ENCODE assay signal across 20 cellular contexts in the genomic region with DNA sequence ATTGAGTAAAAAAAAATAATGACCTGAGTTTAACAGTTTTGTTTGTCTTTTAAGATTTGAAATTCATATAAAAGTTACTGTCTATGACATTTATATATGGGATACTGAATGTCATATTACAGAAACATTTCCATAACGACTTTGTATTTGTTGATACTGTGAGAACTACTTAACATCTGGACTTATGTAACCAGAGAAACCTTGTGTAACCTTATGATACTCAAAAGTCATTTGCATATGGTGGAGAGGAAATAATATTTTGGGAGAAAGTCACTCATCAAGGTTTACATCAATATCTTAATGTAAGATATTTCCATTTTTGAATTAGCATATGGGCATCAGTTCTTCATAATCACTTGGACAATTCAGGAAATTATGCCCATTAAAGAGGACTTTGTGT.
DNase-seq lines count a peak whose midpoint lies in the region; ATAC-seq and FAIRE-seq lines count a peak whose summit lies in the region.
"Had no signal": no experiment of that assay in that cellular context is flagged by ENCODE, and none has a peak within 500 bp of the region (broad histone marks: within the 10 kb centered on the region; RNA-seq: fewer than 3 reads in every experiment).

No MANE protein-coding gene starts in this region.

- ATAC-seq in GM21723 (IDR thresholded peaks at IDR 0.05; ENCODE audit: unreplicated experiment), result no peak
- ATAC-seq: CD8-positive, alpha-beta T cell had no signal

- FAIRE-seq in G401.6 (lab: Jason Lieb, UNC) (peak; percentile 25), colon (lab: Jason Lieb, UNC) (peak; percentile 60)
- FAIRE-seq: D721Med, GM12892 had no signal

- peak; percentile 8 for DNase-seq in DMS53 (lab: John Stamatoyannopoulos, UW)
- no peak for DNase-seq in DMS53 treated with DMSO at 0.1 percent for 48 hours (lab: John Stamatoyannopoulos, UW; ENCODE audit: unreplicated experiment)
- DNase-seq in NCI-H2171 treated with DMSO at 0.1 percent for 48 hours (lab: John Stamatoyannopoulos, UW), result peak; percentile 69
- DNase-seq in stimulated activated CD4-positive, alpha-beta T cell treated with anti-CD3 and anti-CD28 coated beads, Interleukin-4, amount 100 ng/mL, for 4 hours, result no peak
- DNase-seq in activated naive CD4-positive, alpha-beta T cell treated with anti-CD3 and anti-CD28 coated beads, Interleukin-2, amount 50 U/mL, for 16 hours, result no peak
- DNase-seq: 8988T; CD8-positive, alpha-beta T cell; HFFc6; MG63; NCI-H1105 treated with DMSO at 0.1 percent for 48 hours; NCI-H1694 treated with DMSO at 0.1 percent for 48 hours; NCI-H446 treated with DMSO at 0.1 percent for 48 hours; OCI-M1; RPMI8226; SIG-M5 had no signal

Comparison
In these comparisons a context has a peak if more than half of its experiments do, and no peak if none do; other contexts are left out.
1. DNase-seq: peak in DMS53 (single experiment) and NCI-H2171 treated with DMSO at 0.1 percent for 48 hours (single experiment); none in DMS53 treated with DMSO at 0.1 percent for 48 hours (single experiment), stimulated activated CD4-positive, alpha-beta T cell treated with anti-CD3 and anti-CD28 coated beads, Interleukin-4, amount 100 ng/mL, for 4 hours (0 of 2) and activated naive CD4-positive, alpha-beta T cell treated with anti-CD3 and anti-CD28 coated beads, Interleukin-2, amount 50 U/mL, for 16 hours (single experiment).